Comparison of ENCODE assay signal across 1 cellular context in the genomic region with DNA sequence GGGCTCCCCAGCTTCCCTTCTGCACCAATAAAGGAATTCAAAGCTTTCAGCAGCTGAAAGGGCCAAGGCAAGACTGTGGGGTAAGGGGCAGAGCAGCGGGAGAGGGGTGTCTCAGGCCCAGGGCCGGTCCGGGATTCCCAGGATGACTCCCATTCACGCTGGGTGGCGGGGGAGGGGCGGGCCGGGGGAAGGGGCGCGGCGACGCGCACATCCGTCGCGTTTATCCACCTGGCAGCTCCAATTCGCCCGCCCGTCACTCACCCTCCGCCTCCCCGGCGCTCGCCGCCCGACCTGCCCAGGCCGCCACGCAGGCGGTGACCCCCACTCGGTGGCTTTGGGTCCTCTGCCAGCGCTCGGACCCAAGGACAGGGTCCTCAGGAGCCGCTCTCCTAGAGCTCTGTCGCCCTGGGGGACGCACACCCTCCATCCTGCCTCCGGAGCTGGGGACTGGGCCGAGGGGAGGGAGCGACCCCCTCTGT.
TF ChIP-seq lines count a peak whose summit lies in the region.

No MANE protein-coding gene starts in this region.

TF ChIP-seq in HepG2, 621 proteins besides CTCF, POLR2A, EP300 and RAD21:
- TF ChIP-seq, protein P1, sequence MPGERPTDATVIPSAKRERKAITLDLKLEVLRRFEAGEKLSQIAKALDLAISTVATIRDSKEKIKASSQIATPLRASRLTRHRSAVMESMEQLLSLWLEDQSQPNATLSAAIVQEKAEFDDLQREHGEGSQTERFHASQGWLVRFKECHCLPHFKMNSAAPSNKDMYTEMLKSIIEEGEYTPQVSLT (CRISPR knock-in tag; IDR thresholded peaks at IDR 0.05; ENCODE audit: borderline replicate concordance, low read depth), result no peak
- TF ChIP-seq ETV5 (CRISPR knock-in tag; IDR thresholded peaks at IDR 0.05; ENCODE audit: borderline replicate concordance) (no peak), SRSF9 (IDR thresholded peaks at IDR 0.05; ENCODE audit: borderline replicate concordance, insufficient read depth, low read depth, low read length, poor library complexity, severe bottlenecking) (no peak), TBX2 (CRISPR knock-in tag; IDR thresholded peaks at IDR 0.05; ENCODE audit: borderline replicate concordance) (no peak), ZFAT (CRISPR knock-in tag; conservative IDR thresholded peaks at IDR 0.05) (no peak), ZNF7 (CRISPR knock-in tag; IDR thresholded peaks at IDR 0.05) (no peak), ZKSCAN8 (CRISPR knock-in tag; IDR thresholded peaks at IDR 0.05; ENCODE audit: borderline replicate concordance) (no peak), SP1 (IDR thresholded peaks at IDR 0.05) (no peak), SP1 (CRISPR knock-in tag; IDR thresholded peaks at IDR 0.05) (no peak)
- TF ChIP-seq, protein P2, sequence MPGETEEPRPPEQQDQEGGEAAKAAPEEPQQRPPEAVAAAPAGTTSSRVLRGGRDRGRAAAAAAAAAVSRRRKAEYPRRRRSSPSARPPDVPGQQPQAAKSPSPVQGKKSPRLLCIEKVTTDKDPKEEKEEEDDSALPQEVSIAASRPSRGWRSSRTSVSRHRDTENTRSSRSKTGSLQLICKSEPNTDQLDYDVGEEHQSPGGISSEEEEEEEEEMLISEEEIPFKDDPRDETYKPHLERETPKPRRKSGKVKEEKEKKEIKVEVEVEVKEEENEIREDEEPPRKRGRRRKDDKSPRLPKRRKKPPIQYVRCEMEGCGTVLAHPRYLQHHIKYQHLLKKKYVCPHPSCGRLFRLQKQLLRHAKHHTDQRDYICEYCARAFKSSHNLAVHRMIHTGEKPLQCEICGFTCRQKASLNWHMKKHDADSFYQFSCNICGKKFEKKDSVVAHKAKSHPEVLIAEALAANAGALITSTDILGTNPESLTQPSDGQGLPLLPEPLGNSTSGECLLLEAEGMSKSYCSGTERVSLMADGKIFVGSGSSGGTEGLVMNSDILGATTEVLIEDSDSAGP (CRISPR knock-in tag; IDR thresholded peaks at IDR 0.05; ENCODE audit: borderline replicate concordance), result 0 out of 2 replicates have a peak, but pooled peaks have one; percentile 29
